Comparison of ENCODE assay signal across 1 cellular context in genomic region chr12:109625131-109625559, GRCh38.
TF ChIP-seq lines count a peak whose summit lies in the region.

No MANE protein-coding gene starts in this region.

TF ChIP-seq in HCT116, 20 proteins besides CTCF, POLR2A, EP300 and RAD21 (continued from another document):
- TF ChIP-seq REST (IDR thresholded peaks at IDR 0.05; ENCODE audit: low read depth), result no peak
- no peak for TF ChIP-seq CBX3 (IDR thresholded peaks at IDR 0.05; ENCODE audit: low read depth)
- TF ChIP-seq MAX (IDR thresholded peaks at IDR 0.05), result no peak
- no peak for TF ChIP-seq JUND (IDR thresholded peaks at IDR 0.05)
- no peak for TF ChIP-seq EZH2 (IDR thresholded peaks at IDR 0.05)
- TF ChIP-seq POLR2AphosphoS5 (IDR thresholded peaks at IDR 0.05; ENCODE audit: low read depth, low read length), result no peak
- no peak for TF ChIP-seq CEBPB (IDR thresholded peaks at IDR 0.05; ENCODE audit: low read depth)
- no peak for TF ChIP-seq EZH2phosphoT487 (IDR thresholded peaks at IDR 0.05; ENCODE audit: borderline replicate concordance)
